ENCODE assay signal across 12 cellular contexts in genomic region chr9:99513441-99514112, GRCh38.
A peak's percentile ranks its signal among the peaks of the same experiment; 100 is the strongest.
DNase-seq lines count a peak whose midpoint lies in the region; ATAC-seq and TF ChIP-seq lines count a peak whose summit lies in the region.
"Had no signal": no experiment of that assay in that cellular context is flagged by ENCODE, and none has a peak within 500 bp of the region (broad histone marks: within the 10 kb centered on the region; RNA-seq: fewer than 3 reads in every experiment).

No MANE protein-coding gene starts in this region.

- ATAC-seq in GM19328 (IDR thresholded peaks at IDR 0.05; ENCODE audit: unreplicated experiment): peak; percentile 63
- ATAC-seq in HG02840 (IDR thresholded peaks at IDR 0.05; ENCODE audit: low FRiP score, unreplicated experiment): peak; percentile 57
- ATAC-seq: body of pancreas, SK-N-SH treated with all-trans-retinoic acid at 6 μM for 48 hours had no signal

- H3K36me3 ChIP-seq in GM06990 (ENCODE audit: control insufficient read depth, insufficient read depth, low read length) (no peaks in the 10 kb centered on the region), KMS-11 (ENCODE audit: insufficient read depth) (no peaks in the 10 kb centered on the region)

- H3K27ac ChIP-seq in KMS-11: peak overlapping the region; percentile 27; the same call in 1 of the 2 replicates
- H3K27ac ChIP-seq: body of pancreas, parathyroid adenoma had no signal

- no peaks in the 10 kb centered on the region for H3K79me2 ChIP-seq in KMS-11 (ENCODE audit: insufficient read depth, low read depth)
- H3K79me2 ChIP-seq: parathyroid adenoma had no signal

- DNase-seq in GM06990 (ENCODE audit: extremely low read depth, insufficient read length) (peak; percentile 64), DMS153 treated with DMSO at 0.1 percent for 48 hours (lab: John Stamatoyannopoulos, UW; ENCODE audit: unreplicated experiment) (no peak), cardiac septum (ENCODE audit: low spot score) (no peak), NCI-H2081 treated with DMSO at 0.1 percent for 48 hours (lab: John Stamatoyannopoulos, UW) (no peak), SKM-1 treated with dmso at 0.1 percent for 144 hours (lab: John Stamatoyannopoulos, UW; ENCODE audit: unreplicated experiment) (no peak)
- DNase-seq: body of pancreas, NCI-H2227 treated with DMSO at 0.1 percent for 48 hours had no signal

- H4K20me1 ChIP-seq in KMS-11 (ENCODE audit: insufficient read depth): no peaks in the 10 kb centered on the region

- no peak overlapping the region for H2AFZ ChIP-seq in KMS-11 (ENCODE audit: low read depth)
- H2AFZ ChIP-seq: parathyroid adenoma had no signal

- TF ChIP-seq CTCF in GM06990 (IDR thresholded peaks at IDR 0.05; ENCODE audit: insufficient read depth, low read length, poor library complexity, severe bottlenecking) (no peak), KMS-11 (conservative IDR thresholded peaks at IDR 0.05; ENCODE audit: low read depth, low read length) (no peak)

- peaks cover 21% of the 10 kb centered on the region for H3K4me1 ChIP-seq in KMS-11 (ENCODE audit: low read depth, poor library complexity, severe bottlenecking)
- H3K4me1 ChIP-seq: parathyroid adenoma had no signal

- no peak overlapping the region for H3K4me3 ChIP-seq in GM06990 (replicated peaks; ENCODE audit: low read depth, low read length)
- no peak overlapping the region for H3K4me3 ChIP-seq in KMS-11 (IDR thresholded peaks at IDR 0.05; ENCODE audit: insufficient read depth, low read depth, low read length)
- H3K4me3 ChIP-seq: body of pancreas had no signal

- H3K27me3 ChIP-seq in GM06990 (replicated peaks; ENCODE audit: control insufficient read depth, insufficient read depth, low read length): no peaks in the 10 kb centered on the region
- H3K27me3 ChIP-seq in KMS-11 (ENCODE audit: insufficient read depth, low read depth): no peaks in the 10 kb centered on the region
- H3K27me3 ChIP-seq: body of pancreas had no signal

- intact Hi-C loops in cardiac septum (cut with DNase I): no loop called here

- H3K4me2 ChIP-seq in KMS-11: peak overlapping the region; percentile 38

- H3K9ac ChIP-seq in KMS-11: no peak overlapping the region
- H3K9ac ChIP-seq: parathyroid adenoma had no signal
